8 cellular contexts compared by ENCODE assay signal in the genomic region with DNA sequence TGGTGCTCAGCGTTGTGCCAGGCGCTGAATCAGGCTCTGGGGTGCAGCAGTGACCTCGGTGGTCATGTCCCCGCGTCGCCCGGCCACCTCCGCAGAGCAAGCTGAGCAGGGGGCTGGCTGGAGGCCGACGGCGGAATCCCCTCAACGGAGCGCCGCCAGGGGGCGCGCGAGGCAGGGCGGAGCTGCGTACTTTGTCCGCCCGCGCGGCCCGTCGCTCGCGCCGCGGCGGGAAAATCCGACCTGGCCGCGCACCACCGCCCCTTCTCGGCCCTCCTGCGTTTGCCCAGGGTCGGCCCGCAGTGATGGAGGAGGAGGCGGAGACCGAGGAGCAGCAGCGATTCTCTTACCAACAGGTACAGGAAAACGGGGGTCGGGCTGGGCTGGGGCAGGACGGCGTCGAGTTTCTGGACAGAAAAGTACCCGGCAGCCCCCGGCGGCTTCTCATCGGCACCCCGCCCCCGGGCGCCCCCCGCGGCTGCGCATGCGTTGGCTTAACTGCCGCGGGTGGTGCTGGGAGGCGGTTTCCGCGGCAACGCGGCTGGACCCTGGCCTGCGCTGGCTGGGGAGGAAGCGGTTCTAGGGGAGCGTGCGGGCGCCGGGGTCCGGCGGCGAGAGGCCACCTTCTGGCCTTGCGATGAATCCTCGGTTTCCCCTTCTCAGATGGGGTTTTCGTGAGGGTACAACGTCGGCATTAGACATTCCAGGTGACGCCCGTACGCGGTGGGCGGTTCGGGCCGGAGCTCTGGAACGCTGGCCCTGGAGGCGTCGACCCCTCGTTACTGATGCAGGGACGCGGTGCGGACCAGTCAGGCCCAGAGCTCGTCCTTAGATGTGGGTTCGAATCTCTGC. TPM values are rescaled to one million over a fixed set of nuclear protein-coding genes. Genes with fewer than 3 reads are reported as not detected.
A peak's percentile ranks its signal among the peaks of the same experiment; 100 is the strongest.
DNase-seq lines count a peak whose midpoint lies in the region; TF ChIP-seq lines count a peak whose summit lies in the region.

A gene (plus strand): TSS at position 218 of the 849 bp plus-strand sequence. CDS start 85 bp downstream, at position 303.

- H3K9me3 ChIP-seq in ES-I3 (ENCODE audit: control insufficient read depth, insufficient read depth, low read length) = no peaks in the 10 kb centered on the region
- no peaks in the 10 kb centered on the region for H3K9me3 ChIP-seq in stomach

- peak within 1 kb of the TSS; percentile 70 to 85 (median 80) for H3K27ac ChIP-seq in stomach

- peak within 1 kb of the TSS; percentile 62 for H3K9ac ChIP-seq in ES-I3 (ENCODE audit: low read depth, low read length)

- H3K36me3 ChIP-seq in ES-I3 (ENCODE audit: insufficient read depth, low read length) (no peaks in the 10 kb centered on the region; the same call in 1 of the 2 replicates), stomach (peaks cover 0 to 5% (median 3%) of the 10 kb centered on the region in 4 donors)

- WGBS in stomach, 5 donors = 0% methylated on average over 34 to 94 of the region's 94 CpGs

- no peaks in the 10 kb centered on the region for H3K27me3 Mint-ChIP-seq in neural crest cell (ENCODE audit: low read depth)

- TF ChIP-seq EP300 in stomach (IDR thresholded peaks at IDR 0.05) = no peak

- no peaks in the 10 kb centered on the region for H3K27me3 ChIP-seq in stomach

- peaks cover 40% of the 10 kb centered on the region for H3K4me1 Mint-ChIP-seq in neural crest cell

- peak within 1 kb of the TSS; percentile 99 for H3K27ac Mint-ChIP-seq in neural crest cell (ENCODE audit: unreplicated experiment)

- H3K4me3 ChIP-seq in fibroblast of villous mesenchyme (ENCODE audit: low read depth, low read length) (peak within 1 kb of the TSS; percentile 81), stomach (peak within 1 kb of the TSS; percentile 76 to 92 (median 86))

- DNase-seq in GOT3 (lab: John Stamatoyannopoulos, UW) (peak; percentile 79), SHP77 (lab: John Stamatoyannopoulos, UW) (peak; percentile 69), fibroblast of villous mesenchyme (ENCODE audit: low read depth) (peak; percentile 86), neural crest cell (ENCODE audit: low read depth, low spot score) (peak; percentile 91), stomach (peak; percentile 95)
- peak; percentile 97 for DNase-seq in activated effector memory CD4-positive, alpha-beta T cell treated with anti-CD3 and anti-CD28 coated beads, Interleukin-2, amount 50 U/mL, for 16 hours

- peaks cover 9% of the 10 kb centered on the region for H3K36me3 Mint-ChIP-seq in neural crest cell (ENCODE audit: low read depth)

- TF ChIP-seq POLR2A in stomach (IDR thresholded peaks at IDR 0.05) = peak in 1 of 4 donors; percentile 9

- H3K9me3 Mint-ChIP-seq in neural crest cell = no peaks in the 10 kb centered on the region

- peak; percentile 94 for TF ChIP-seq CTCF in LNCAP (IDR thresholded peaks at IDR 0.05)
- TF ChIP-seq CTCF in fibroblast of villous mesenchyme (IDR thresholded peaks at IDR 0.05; ENCODE audit: insufficient read depth, low read depth, low read length) = peak; percentile 85
- peak; percentile 97 for TF ChIP-seq CTCF in neural crest cell (conservative IDR thresholded peaks at IDR 0.05)
- TF ChIP-seq CTCF in stomach (IDR thresholded peaks at IDR 0.05) = peak in 6 of 7 experiments; percentile 67 to 99 (median 94)

- intact Hi-C loops in stomach (cut with DNase I; ENCODE audit: low total_unique reads) = loop anchor here (10.0 kb wide), 1 partner anchor 64 kb away; no protein-coding TSS in a partner anchor

- H3K4me1 ChIP-seq in ES-I3 (ENCODE audit: insufficient read depth, low read length) (no peaks in the 10 kb centered on the region), stomach (peaks cover 13 to 41% (median 27%) of the 10 kb centered on the region in 4 donors)

- peak within 1 kb of the TSS; percentile 94 for H3K4me3 Mint-ChIP-seq in neural crest cell

RNA-seq across cellular contexts. Expression of the gene that starts here (rescaled TPM):
- total RNA-seq in fibroblast of villous mesenchyme (14.2 and 14.7 TPM in 2 replicates), neural crest cell (25.9 and 26.9 TPM in 2 replicates), stomach (1 to 10 TPM in 3 of 5 donors, not detected in 2; 1.8 to 5.9 (median 2.9) TPM)
- 10 to 100 TPM; 14.1 to 29.5 (median 27.1) TPM for polyA plus RNA-seq in stomach

Comparison
In these comparisons a context has a peak if more than half of its experiments do, and no peak if none do; other contexts are left out.
1. Peak in every context shown above with its lines: DNase-seq, H3K4me3 ChIP-seq and H3K27ac ChIP-seq.